In the genomic region with DNA sequence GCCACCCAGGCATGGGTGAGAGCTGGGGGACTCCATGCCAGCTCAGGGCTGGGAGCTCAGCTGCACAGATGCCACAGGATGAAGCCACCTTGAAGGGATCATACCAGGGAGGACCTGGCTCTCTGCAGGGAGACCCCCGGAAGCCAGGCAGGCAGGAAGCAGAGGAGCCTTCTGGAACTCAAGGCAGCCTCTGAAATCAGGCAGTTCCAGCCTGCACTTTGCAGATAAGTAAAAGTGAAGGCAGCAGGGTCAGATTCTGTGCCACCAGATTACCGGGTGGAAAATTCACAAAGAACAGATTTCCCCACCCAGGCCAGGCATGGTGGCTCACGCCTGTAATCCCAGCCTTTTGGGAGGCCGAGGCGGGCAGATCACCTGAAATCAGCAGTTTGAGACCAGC, we compare ENCODE assay signal across 12 cellular contexts. TPM values are rescaled to one million over a fixed set of nuclear protein-coding genes. Genes with fewer than 3 reads are reported as not detected.
A peak's percentile ranks its signal among the peaks of the same experiment; 100 is the strongest.
DNase-seq lines count a peak whose midpoint lies in the region; ATAC-seq and TF ChIP-seq lines count a peak whose summit lies in the region.
"Had no signal": no experiment of that assay in that cellular context is flagged by ENCODE, and none has a peak within 500 bp of the region (broad histone marks: within the 10 kb centered on the region; RNA-seq: fewer than 3 reads in every experiment).

No MANE protein-coding gene starts in this region.

- H3K36me3 Mint-ChIP-seq in CD4-positive, CD25-positive, alpha-beta regulatory T cell = no peaks in the 10 kb centered on the region
- no peaks in the 10 kb centered on the region for H3K36me3 Mint-ChIP-seq in activated naive CD8-positive, alpha-beta T cell
- no peaks in the 10 kb centered on the region for H3K36me3 Mint-ChIP-seq in nephron progenitor cell (ENCODE audit: low read depth)

- H2BK12ac ChIP-seq in neuronal stem cell (ENCODE audit: low read length) = no peak overlapping the region

- no peak overlapping the region for H3K27ac ChIP-seq in CD4-positive, CD25-positive, alpha-beta regulatory T cell (ENCODE audit: insufficient read depth, low read length, poor library complexity, severe bottlenecking)
- peak overlapping the region; percentile 6 for H3K27ac ChIP-seq in HUES48 (ENCODE audit: low read depth, low read length)
- no peak overlapping the region for H3K27ac ChIP-seq in neuronal stem cell (replicated peaks; ENCODE audit: low read length)
- H3K27ac ChIP-seq in heart left ventricle = peak overlapping the region in 1 of 12 donors; percentile 74
- H3K27ac ChIP-seq: neutrophil had no signal

- H3K4ac ChIP-seq in neuronal stem cell (ENCODE audit: low read length) = no peak overlapping the region

- ATAC-seq in CD4-positive, CD25-positive, alpha-beta regulatory T cell (ENCODE audit: low read depth in 2 of 2) = no peak
- no peak for ATAC-seq in heart left ventricle
- no peak for ATAC-seq in GM21717 (IDR thresholded peaks at IDR 0.05; ENCODE audit: unreplicated experiment)

- no peak overlapping the region for H4K8ac ChIP-seq in neuronal stem cell (ENCODE audit: low read depth, low read length)

- H3K4me1 ChIP-seq in CD4-positive, CD25-positive, alpha-beta regulatory T cell (ENCODE audit: control insufficient read depth, insufficient read depth, low read length, poor library complexity, severe bottlenecking) = peaks cover 59% of the 10 kb centered on the region
- H3K4me1 ChIP-seq in HUES48 (ENCODE audit: control insufficient read depth, insufficient read depth, low read length) = peaks cover 20% of the 10 kb centered on the region
- H3K4me1 ChIP-seq in neuronal stem cell (ENCODE audit: control insufficient read depth in 2 of 2, insufficient read depth in 1 of 2, low read depth in 1 of 2, low read length in 2 of 2) = peaks cover 24 to 37% of the 10 kb centered on the region in 2 donors
- peaks cover 30 to 79% (median 65%) of the 10 kb centered on the region in 12 donors for H3K4me1 ChIP-seq in heart left ventricle

- peaks cover 2% of the 10 kb centered on the region for H3K36me3 ChIP-seq in CD4-positive, CD25-positive, alpha-beta regulatory T cell (ENCODE audit: control insufficient read depth, insufficient read depth, low read length)
- H3K36me3 ChIP-seq in HUES48 (ENCODE audit: control insufficient read depth, insufficient read depth, low read length) (peaks cover 17% of the 10 kb centered on the region), neuronal stem cell (replicated peaks in 1 of 2; ENCODE audit: control insufficient read depth in 2 of 2, insufficient read depth in 2 of 2, low read length in 2 of 2) (peaks cover 6 to 27% of the 10 kb centered on the region in 2 donors), heart left ventricle (peaks cover 0 to 23% (median 9%) of the 10 kb centered on the region in 9 donors)

- no peaks in the 10 kb centered on the region for H3K9me3 Mint-ChIP-seq in CD4-positive, CD25-positive, alpha-beta regulatory T cell
- no peaks in the 10 kb centered on the region for H3K9me3 Mint-ChIP-seq in activated naive CD8-positive, alpha-beta T cell (ENCODE audit: low read depth)
- no peaks in the 10 kb centered on the region for H3K9me3 Mint-ChIP-seq in nephron progenitor cell

- H3K14ac ChIP-seq in neuronal stem cell (ENCODE audit: low read length) = no peak overlapping the region

- intact Hi-C loops in heart left ventricle (cut with DNase I) = no loop called here

- DNase-seq in CD4-positive, CD25-positive, alpha-beta regulatory T cell = no peak
- no peak for DNase-seq in nephron progenitor cell
- no peak for DNase-seq in HCEC 1CT
- DNase-seq in neuronal stem cell (ENCODE audit: low spot score) = no peak
- DNase-seq in heart left ventricle = no peak
- DNase-seq: hippocampal formation, NCI-H1417 treated with DMSO at 0.1 percent for 48 hours had no signal

- peaks cover 13% of the 10 kb centered on the region for H3K27me3 Mint-ChIP-seq in CD4-positive, CD25-positive, alpha-beta regulatory T cell
- no peaks in the 10 kb centered on the region for H3K27me3 Mint-ChIP-seq in activated naive CD8-positive, alpha-beta T cell
- H3K27me3 Mint-ChIP-seq in nephron progenitor cell (ENCODE audit: low read depth, poor library complexity) = no peaks in the 10 kb centered on the region

- H2BK5ac ChIP-seq in neuronal stem cell (ENCODE audit: low read length) = no peak overlapping the region

- no peak overlapping the region for H3K4me2 ChIP-seq in neuronal stem cell (ENCODE audit: insufficient read depth, low read length, poor library complexity, severe bottlenecking)

- no peak overlapping the region for H3K23ac ChIP-seq in neuronal stem cell (ENCODE audit: low read depth, low read length, poor library complexity)

- WGBS in neuronal stem cell (ENCODE audit: extremely low coverage in 2 of 2, insufficient read length in 2 of 2, insufficient replicate concordance in 1 of 2), 2 donors = no CpG with 5 or more reads among the region's 5 CpGs
- WGBS in heart left ventricle, 4 donors = 50 to 71% (median 65%) methylated on average over 2 to 5 of the region's 5 CpGs

- peak overlapping the region; percentile 19 for H3K4me3 ChIP-seq in CD4-positive, CD25-positive, alpha-beta regulatory T cell (ENCODE audit: low read depth, low read length)
- H3K4me3 ChIP-seq in HUES48 (ENCODE audit: low read depth, low read length) = no peak overlapping the region
- peak overlapping the region in 1 of 2 donors; percentile 0 for H3K4me3 ChIP-seq in neuronal stem cell (ENCODE audit: low read length in 2 of 2)
- peak overlapping the region in 3 of 12 donors; percentile 72 to 96 (median 91) for H3K4me3 ChIP-seq in heart left ventricle

- TF ChIP-seq CTCF in nephron progenitor cell (IDR thresholded peaks at IDR 0.05) (no peak), heart left ventricle (IDR thresholded peaks at IDR 0.05) (no peak)

- H2AFZ ChIP-seq in neuronal stem cell (ENCODE audit: low read length) = no peak overlapping the region

- no peaks in the 10 kb centered on the region for H3K9me3 ChIP-seq in CD4-positive, CD25-positive, alpha-beta regulatory T cell (ENCODE audit: control insufficient read depth in 2 of 2, low read length in 2 of 2)
- no peaks in the 10 kb centered on the region for H3K9me3 ChIP-seq in HUES48 (ENCODE audit: control insufficient read depth, insufficient read depth, low read length)
- H3K9me3 ChIP-seq in neuronal stem cell (replicated peaks in 1 of 2; ENCODE audit: control insufficient read depth in 2 of 2, insufficient read depth in 1 of 2, low read depth in 1 of 2, low read length in 2 of 2) = no peaks in the 10 kb centered on the region
- no peaks in the 10 kb centered on the region for H3K9me3 ChIP-seq in heart left ventricle
- H3K9me3 ChIP-seq: neutrophil had no signal

- no peak overlapping the region for H3K9ac ChIP-seq in HUES48 (ENCODE audit: low read depth, low read length)
- H3K9ac ChIP-seq in neuronal stem cell (ENCODE audit: low read depth, low read length, poor library complexity) = no peak overlapping the region

- peaks cover 0 to 53% (median 17%) of the 10 kb centered on the region in 4 donors for H3K4me1 Mint-ChIP-seq in CD4-positive, CD25-positive, alpha-beta regulatory T cell
- peaks cover 37% of the 10 kb centered on the region for H3K4me1 Mint-ChIP-seq in activated naive CD8-positive, alpha-beta T cell (ENCODE audit: low read depth)
- peaks cover 40% of the 10 kb centered on the region for H3K4me1 Mint-ChIP-seq in nephron progenitor cell

- peaks cover 55% of the 10 kb centered on the region for H3K79me1 ChIP-seq in neuronal stem cell (ENCODE audit: low read depth, low read length)

- H2BK120ac ChIP-seq in neuronal stem cell (ENCODE audit: low read depth, low read length) = no peak overlapping the region

- peak overlapping the region; percentile 42 to 88 (median 64) for H3K27ac Mint-ChIP-seq in CD4-positive, CD25-positive, alpha-beta regulatory T cell
- no peak overlapping the region for H3K27ac Mint-ChIP-seq in activated naive CD8-positive, alpha-beta T cell
- no peak overlapping the region for H3K27ac Mint-ChIP-seq in nephron progenitor cell

- peak overlapping the region; percentile 70 to 92 (median 80) for H3K4me3 Mint-ChIP-seq in CD4-positive, CD25-positive, alpha-beta regulatory T cell
- H3K4me3 Mint-ChIP-seq in activated naive CD8-positive, alpha-beta T cell = peak overlapping the region; percentile 93
- H3K4me3 Mint-ChIP-seq in nephron progenitor cell = peak overlapping the region; percentile 91

- no peak overlapping the region for H3K18ac ChIP-seq in neuronal stem cell (ENCODE audit: low read length)

- H4K91ac ChIP-seq in neuronal stem cell (ENCODE audit: low read depth, low read length, poor library complexity) = no peak overlapping the region

- H2AK5ac ChIP-seq in neuronal stem cell (ENCODE audit: low read depth, low read length) = no peak overlapping the region

- TF ChIP-seq POLR2A in heart left ventricle (IDR thresholded peaks at IDR 0.05) = no peak

- H3K27me3 ChIP-seq in CD4-positive, CD25-positive, alpha-beta regulatory T cell (ENCODE audit: control insufficient read depth, insufficient read depth, low read length) = no peaks in the 10 kb centered on the region
- H3K27me3 ChIP-seq in HUES48 (ENCODE audit: control insufficient read depth, insufficient read depth, low read length) = no peaks in the 10 kb centered on the region
- H3K27me3 ChIP-seq in neuronal stem cell (ENCODE audit: control insufficient read depth in 3 of 3, insufficient read depth in 3 of 3, low read depth in 1 of 3, low read length in 3 of 3) = no peaks in the 10 kb centered on the region
- no peaks in the 10 kb centered on the region for H3K27me3 ChIP-seq in heart left ventricle
- H3K27me3 ChIP-seq: neutrophil had no signal

- H2BK15ac ChIP-seq in neuronal stem cell (ENCODE audit: low read length) = no peak overlapping the region

RNA-seq across cellular contexts. Expression of gene TMEM259, which starts 2.5 kb away (rescaled TPM):
- total RNA-seq in CD4-positive, CD25-positive, alpha-beta regulatory T cell = 339 TPM
- polyA plus RNA-seq in CD4-positive, CD25-positive, alpha-beta regulatory T cell = 10 to 100 TPM; 51.6 to 67.1 (median 54.2) TPM
- 113 TPM for polyA plus RNA-seq in neuronal stem cell (2013, experiment 1 of 2)
- polyA plus RNA-seq in neuronal stem cell (2013, experiment 2 of 2) = 111 TPM
- 100 to 1,000 TPM in 7 of 9 donors, 10 to 100 TPM in 2; 95.1 to 189 (median 112) TPM for total RNA-seq in heart left ventricle
- 100 to 1,000 TPM; 131 to 148 TPM for polyA plus RNA-seq in heart left ventricle

RNA-seq across cellular contexts. Expression of gene RNU6-2, which starts 2.9 kb away (rescaled TPM):
- not detected for total RNA-seq in CD4-positive, CD25-positive, alpha-beta regulatory T cell
- not detected for polyA plus RNA-seq in CD4-positive, CD25-positive, alpha-beta regulatory T cell
- not detected for polyA plus RNA-seq in neuronal stem cell (2013, experiment 1 of 2)
- not detected for polyA plus RNA-seq in neuronal stem cell (2013, experiment 2 of 2)
- not detected for total RNA-seq in heart left ventricle
- not detected for polyA plus RNA-seq in heart left ventricle
- total RNA-seq: RPMI7951 had no signal

RNA-seq across cellular contexts. Expression of gene CNN2, which starts 8.0 kb away (rescaled TPM):
- 397 TPM for total RNA-seq in CD4-positive, CD25-positive, alpha-beta regulatory T cell
- 100 to 1,000 TPM; 378 to 426 (median 401) TPM for polyA plus RNA-seq in CD4-positive, CD25-positive, alpha-beta regulatory T cell
- polyA plus RNA-seq in neuronal stem cell (2013, experiment 1 of 2) = 235 TPM
- polyA plus RNA-seq in neuronal stem cell (2013, experiment 2 of 2) = 243 TPM
- total RNA-seq in heart left ventricle = 10 to 100 TPM; 26.2 to 98.5 (median 61.6) TPM
- polyA plus RNA-seq in heart left ventricle = 10 to 100 TPM; 43.8 to 45.3 TPM

RNA-seq across cellular contexts. Expression of gene GRIN3B, which starts 18.2 kb away (rescaled TPM):
- total RNA-seq in CD4-positive, CD25-positive, alpha-beta regulatory T cell = not detected
- not detected for polyA plus RNA-seq in CD4-positive, CD25-positive, alpha-beta regulatory T cell
- polyA plus RNA-seq in neuronal stem cell (2013, experiment 1 of 2) = 4.2 TPM
- polyA plus RNA-seq in neuronal stem cell (2013, experiment 2 of 2) = 3.9 TPM
- total RNA-seq in heart left ventricle = under 1 TPM in 2 of 9 donors, not detected in 7; 0.09 to 0.51 TPM
- polyA plus RNA-seq in heart left ventricle = under 1 TPM in 1 of 2 donors, not detected in 1; 0.01 TPM

RNA-seq across cellular contexts. Expression of gene ABCA7, which starts 21.5 kb away (rescaled TPM):
- total RNA-seq in CD4-positive, CD25-positive, alpha-beta regulatory T cell = 161 TPM
- polyA plus RNA-seq in CD4-positive, CD25-positive, alpha-beta regulatory T cell = 10 to 100 TPM in 1 of 4 donors, 1 to 10 TPM in 3; 3.4 to 13.3 (median 6.9) TPM
- 9.4 TPM for polyA plus RNA-seq in neuronal stem cell (2013, experiment 1 of 2)
- 8.0 TPM for polyA plus RNA-seq in neuronal stem cell (2013, experiment 2 of 2)
- total RNA-seq in heart left ventricle = 10 to 100 TPM in 4 of 9 donors, 1 to 10 TPM in 5; 5.9 to 12.4 (median 9.2) TPM
- 1 to 10 TPM; 2.9 to 8.8 TPM for polyA plus RNA-seq in heart left ventricle

Comparison
In these comparisons a context has a peak if more than half of its experiments do, and no peak if none do; other contexts are left out.
1. H3K27ac Mint-ChIP-seq: peak in CD4-positive, CD25-positive, alpha-beta regulatory T cell (3 of 3); none in activated naive CD8-positive, alpha-beta T cell (single experiment) and nephron progenitor cell (single experiment).
2. Peak in every context shown above with its lines, with median percentiles within 50 percentile points of each other: H3K4me3 Mint-ChIP-seq.